ENCODE assay signal across 8 cellular contexts in the genomic region with DNA sequence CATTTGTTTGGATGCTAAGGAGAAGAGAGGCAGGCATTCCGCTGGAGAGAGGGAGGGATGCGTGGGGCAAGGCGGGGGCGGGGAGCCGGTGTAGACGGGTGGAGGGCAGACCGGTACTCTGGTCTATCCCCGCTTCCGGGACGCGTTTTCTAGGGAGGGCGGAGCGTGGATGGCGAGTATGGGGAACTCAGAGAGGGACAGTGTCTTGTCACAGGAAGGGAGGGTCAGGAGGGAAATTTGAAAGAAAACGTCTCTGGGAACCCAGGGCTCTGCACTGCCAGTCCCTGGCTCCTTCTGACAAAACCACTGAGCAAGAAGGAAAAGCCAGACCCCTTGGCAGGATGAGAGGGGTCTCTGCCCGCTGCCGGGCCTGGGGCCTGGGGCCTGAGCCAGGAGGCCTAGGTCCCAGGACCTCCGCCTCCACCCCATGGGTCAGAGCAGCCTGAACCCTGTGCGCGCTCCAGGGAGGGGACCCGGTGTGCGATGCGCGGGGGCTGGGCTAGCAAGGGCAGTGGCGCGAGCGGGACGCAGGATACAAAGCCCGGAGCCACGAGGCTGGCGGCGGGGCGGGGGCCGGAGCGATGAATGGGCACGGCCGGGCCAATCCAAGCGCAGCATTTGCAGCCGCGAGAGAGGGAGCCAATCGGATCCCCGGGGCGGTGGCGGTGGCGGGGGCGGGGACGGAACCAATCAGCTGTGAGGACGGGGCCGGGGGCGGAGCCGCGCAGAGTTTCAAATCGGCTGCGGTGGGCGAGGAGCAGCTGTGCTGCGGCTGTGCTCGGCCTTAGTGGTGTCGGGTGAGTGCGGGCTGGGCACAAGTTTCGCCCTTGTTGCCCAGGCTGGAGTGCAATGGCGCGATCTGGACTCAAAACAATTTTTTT. TPM values are rescaled to one million over a fixed set of nuclear protein-coding genes. Genes with fewer than 3 reads are reported as not detected.
A peak's percentile ranks its signal among the peaks of the same experiment; 100 is the strongest.
DNase-seq lines count a peak whose midpoint lies in the region; ATAC-seq and TF ChIP-seq lines count a peak whose summit lies in the region.

A gene with protein sequence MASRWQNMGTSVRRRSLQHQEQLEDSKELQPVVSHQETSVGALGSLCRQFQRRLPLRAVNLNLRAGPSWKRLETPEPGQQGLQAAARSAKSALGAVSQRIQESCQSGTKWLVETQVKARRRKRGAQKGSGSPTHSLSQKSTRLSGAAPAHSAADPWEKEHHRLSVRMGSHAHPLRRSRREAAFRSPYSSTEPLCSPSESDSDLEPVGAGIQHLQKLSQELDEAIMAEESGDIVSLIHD (plus strand): TSS at position 764 of the 881 bp plus-strand sequence. CDS start 656 bp downstream, outside the sequence.

- peaks cover 6% of the 10 kb centered on the region for H3K36me3 Mint-ChIP-seq in Caco-2 (ENCODE audit: insufficient read depth, unreplicated experiment)
- no peaks in the 10 kb centered on the region for H3K36me3 Mint-ChIP-seq in activated T-cell treated with anti-CD3 and anti-CD28 coated beads, Interleukin-2, amount 50 U/mL, for 24 hours (ENCODE audit: low read depth)

- POLR2A ChIA-PET in Caco-2 (lab: Charles Lee): interaction anchor here (0.6 to 0.7 kb wide), 2 partner anchors 12 to 213 kb away, joined by 3 to 4 read pairs; no protein-coding TSS in a partner anchor

- H3K4me1 Mint-ChIP-seq in Caco-2 (ENCODE audit: low read depth, unreplicated experiment): no peaks in the 10 kb centered on the region
- peaks cover 13% of the 10 kb centered on the region for H3K4me1 Mint-ChIP-seq in activated T-cell treated with anti-CD3 and anti-CD28 coated beads, Interleukin-2, amount 50 U/mL, for 24 hours (ENCODE audit: low read depth)

- peak within 1 kb of the TSS; percentile 68 for H3K4me3 ChIP-seq in Caco-2 (ENCODE audit: low read depth, low read length)
- peak within 1 kb of the TSS; percentile 98 for H3K4me3 ChIP-seq in HUES6 (ENCODE audit: low read depth, low read length)
- peak within 1 kb of the TSS; percentile 74 to 75 for H3K4me3 ChIP-seq in muscle layer of duodenum (ENCODE audit: low read depth in 1 of 2, low read length in 2 of 2)

- no peaks in the 10 kb centered on the region for H3K36me3 ChIP-seq in Caco-2 (ENCODE audit: control insufficient read depth, insufficient read depth, low read length)
- peaks cover 35% of the 10 kb centered on the region for H3K36me3 ChIP-seq in HUES6 (ENCODE audit: control insufficient read depth, insufficient read depth, low read length)
- H3K36me3 ChIP-seq in muscle layer of duodenum (ENCODE audit: control insufficient read depth in 1 of 2, insufficient read depth in 2 of 2, low read length in 2 of 2): no peaks in the 10 kb centered on the region

- H3K9me3 ChIP-seq in Caco-2 (no peaks in the 10 kb centered on the region), HUES6 (ENCODE audit: control insufficient read depth, insufficient read depth, low read depth, low read length) (peaks cover 3% of the 10 kb centered on the region; the same call in 1 of the 2 replicates), muscle layer of duodenum (ENCODE audit: control insufficient read depth in 1 of 2, low read length in 2 of 2) (no peaks in the 10 kb centered on the region)

- H3K27ac Mint-ChIP-seq in Caco-2 (ENCODE audit: unreplicated experiment): peak within 1 kb of the TSS; percentile 85
- H3K27ac Mint-ChIP-seq in activated T-cell treated with anti-CD3 and anti-CD28 coated beads, Interleukin-2, amount 50 U/mL, for 24 hours: peak within 1 kb of the TSS; percentile 91

- DNase-seq in Caco-2 (peak; percentile 91), OCI-M2 (lab: John Stamatoyannopoulos, UW; ENCODE audit: unreplicated experiment) (peak; percentile 29)
- DNase-seq in activated T-cell treated with anti-CD3 and anti-CD28 coated beads, Interleukin-2, amount 50 U/mL, for 24 hours: peak; percentile 95
- DNase-seq in stimulated activated CD8-positive, alpha-beta memory T cell treated with anti-CD3 and anti-CD28 coated beads, Interleukin-7, amount 100 ng/mL, for 1 hour (ENCODE audit: low read depth in 2 of 2): peak; percentile 80 to 81

- H3K9me3 Mint-ChIP-seq in Caco-2 (ENCODE audit: unreplicated experiment): no peaks in the 10 kb centered on the region
- no peaks in the 10 kb centered on the region for H3K9me3 Mint-ChIP-seq in activated T-cell treated with anti-CD3 and anti-CD28 coated beads, Interleukin-2, amount 50 U/mL, for 24 hours

- intact Hi-C loops in Caco-2 (cut with micrococcal nuclease; ENCODE audit: unreplicated experiment): no loop called here

- BruUV-seq in Caco-2 (replicated peaks; lab: Mats Ljungman, UMichigan): TSS peak; percentile 35

- peak within 1 kb of the TSS; percentile 91 for H3K27ac ChIP-seq in HUES6 (ENCODE audit: low read depth, low read length)
- H3K27ac ChIP-seq in muscle layer of duodenum (ENCODE audit: low read length): peak within 1 kb of the TSS; percentile 39

- peak within 1 kb of the TSS; percentile 83 for H3K4me3 Mint-ChIP-seq in Caco-2 (ENCODE audit: unreplicated experiment)
- H3K4me3 Mint-ChIP-seq in activated T-cell treated with anti-CD3 and anti-CD28 coated beads, Interleukin-2, amount 50 U/mL, for 24 hours: peak within 1 kb of the TSS; percentile 83

- ATAC-seq in GM21381 (IDR thresholded peaks at IDR 0.05; ENCODE audit: unreplicated experiment): peak; percentile 82
- ATAC-seq in esophagus mucosa: peak; percentile 95

- no peaks in the 10 kb centered on the region for H3K27me3 Mint-ChIP-seq in Caco-2 (ENCODE audit: insufficient read depth, unreplicated experiment)
- H3K27me3 Mint-ChIP-seq in activated T-cell treated with anti-CD3 and anti-CD28 coated beads, Interleukin-2, amount 50 U/mL, for 24 hours: peaks cover 15% of the 10 kb centered on the region

- CTCF ChIA-PET in Caco-2 (lab: Charles Lee): interaction anchor here (0.7 kb wide), 1 partner anchor 8 kb away, joined by 6 read pairs; no protein-coding TSS in a partner anchor

- H3K27me3 ChIP-seq in Caco-2 (replicated peaks; ENCODE audit: control insufficient read depth, insufficient read depth, low read length) (no peaks in the 10 kb centered on the region), HUES6 (ENCODE audit: control insufficient read depth, insufficient read depth, low read length) (no peaks in the 10 kb centered on the region), muscle layer of duodenum (ENCODE audit: low read depth, low read length) (no peaks in the 10 kb centered on the region)

- TF ChIP-seq CTCF in Caco-2 (IDR thresholded peaks at IDR 0.05; ENCODE audit: insufficient read depth in 1 of 2, low read depth in 1 of 2, low read length in 1 of 2, severe bottlenecking in 1 of 2, unreplicated experiment in 1 of 2): no peak

- H3K9ac ChIP-seq in HUES6 (ENCODE audit: low read length): peak within 1 kb of the TSS; percentile 88

- H3K4me1 ChIP-seq in Caco-2: no peaks in the 10 kb centered on the region
- peaks cover 20% of the 10 kb centered on the region for H3K4me1 ChIP-seq in HUES6 (ENCODE audit: control insufficient read depth, insufficient read depth, low read length)
- H3K4me1 ChIP-seq in muscle layer of duodenum (ENCODE audit: control insufficient read depth in 1 of 2, insufficient read depth in 2 of 2, low read length in 2 of 2): peaks cover 0 to 15% of the 10 kb centered on the region in 2 donors

RNA-seq across cellular contexts. Expression of the gene that starts here (rescaled TPM):
- total RNA-seq in Caco-2 (2022): 15.8 and 15.9 TPM in 2 replicates
- 4.8 TPM for total RNA-seq in esophagus mucosa

Comparison
In these comparisons a context has a peak if more than half of its experiments do, and no peak if none do; other contexts are left out.
1. Peak in every context shown above with its lines: DNase-seq, ATAC-seq, H3K4me3 ChIP-seq and H3K27ac ChIP-seq.
2. DNase-seq: peak in every context shown above with its lines; median percentile 95 in activated T-cell treated with anti-CD3 and anti-CD28 coated beads, Interleukin-2, amount 50 U/mL, for 24 hours; 91 in Caco-2; 80 in stimulated activated CD8-positive, alpha-beta memory T cell treated with anti-CD3 and anti-CD28 coated beads, Interleukin-7, amount 100 ng/mL, for 1 hour; 29 in OCI-M2.